21 cellular contexts compared by ENCODE assay signal in genomic region chr16:89583895-89584644, GRCh38. TPM values are rescaled to one million over a fixed set of nuclear protein-coding genes. Genes with fewer than 3 reads are reported as not detected.
"Had no signal": no experiment of that assay in that cellular context is flagged by ENCODE, and none has a peak within 500 bp of the region (broad histone marks: within the 10 kb centered on the region; RNA-seq: fewer than 3 reads in every experiment).

No MANE protein-coding gene starts in this region.

- H3K4me1 ChIP-seq: adrenal gland, parathyroid adenoma, testis had no signal

- H3K27me3 Mint-ChIP-seq: central memory CD8-positive, alpha-beta T cell; stimulated activated memory B cell treated with anti-CD40 and anti-IgM and Interleukin-4, amounts not matched to agents 10 μg/mL and 1 μg/mL and 100 μg/mL, for 72 hours had no signal

- H3K79me2 ChIP-seq: hepatocyte, parathyroid adenoma had no signal

- H3K36me3 ChIP-seq: adrenal gland, neutrophil had no signal

- DNase-seq: activated gamma-delta T cell treated with Interleukin-2 at 50 U/mL for 16 hours; activated T-cell treated with anti-CD3 and anti-CD28 coated beads, Interleukin-2, amount 50 U/mL, for 1 hour; adrenal gland; effector memory CD4-positive, alpha-beta T cell; foreskin keratinocyte; left ventricle myocardium superior; mammary epithelial cell; midbrain; natural killer cell; right cardiac atrium; stimulated activated CD4-positive, alpha-beta T cell treated with anti-CD3 and anti-CD28 coated beads, Interleukin-2, amount 100 ng/mL, for 24 hours; testis; trophoblast cell had no signal

- H3K4me1 Mint-ChIP-seq: central memory CD8-positive, alpha-beta T cell; natural killer cell; stimulated activated memory B cell treated with anti-CD40 and anti-IgM and Interleukin-4, amounts not matched to agents 10 μg/mL and 1 μg/mL and 100 μg/mL, for 72 hours had no signal

- H3K27ac Mint-ChIP-seq: activated naive CD4-positive, alpha-beta T cell treated with anti-CD3 and anti-CD28 coated beads, Interleukin-2, amount 50 U/mL, for 72 hours; natural killer cell; stimulated activated memory B cell treated with anti-CD40 and anti-IgM and Interleukin-4, amounts not matched to agents 10 μg/mL and 1 μg/mL and 100 μg/mL, for 72 hours had no signal

- H2AFZ ChIP-seq: hepatocyte, parathyroid adenoma had no signal

- H3K4me2 ChIP-seq: hepatocyte had no signal

- H3K9me3 Mint-ChIP-seq: activated naive CD4-positive, alpha-beta T cell treated with anti-CD3 and anti-CD28 coated beads, Interleukin-2, amount 50 U/mL, for 72 hours; central memory CD8-positive, alpha-beta T cell; natural killer cell; stimulated activated memory B cell treated with anti-CD40 and anti-IgM and Interleukin-4, amounts not matched to agents 10 μg/mL and 1 μg/mL and 100 μg/mL, for 72 hours had no signal

- H3K9ac ChIP-seq: parathyroid adenoma had no signal

- H3K4me3 Mint-ChIP-seq: central memory CD8-positive, alpha-beta T cell; natural killer cell; stimulated activated memory B cell treated with anti-CD40 and anti-IgM and Interleukin-4, amounts not matched to agents 10 μg/mL and 1 μg/mL and 100 μg/mL, for 72 hours had no signal

- H3K27ac ChIP-seq: adrenal gland, foreskin keratinocyte, hepatocyte, neutrophil, parathyroid adenoma, skin epidermis, testis had no signal

- H3K36me3 Mint-ChIP-seq: activated naive CD4-positive, alpha-beta T cell treated with anti-CD3 and anti-CD28 coated beads, Interleukin-2, amount 50 U/mL, for 72 hours; natural killer cell; stimulated activated memory B cell treated with anti-CD40 and anti-IgM and Interleukin-4, amounts not matched to agents 10 μg/mL and 1 μg/mL and 100 μg/mL, for 72 hours had no signal

- ATAC-seq: activated naive CD4-positive, alpha-beta T cell treated with anti-CD3 and anti-CD28 coated beads, Interleukin-2, amount 50 U/mL, for 72 hours; foreskin keratinocyte; left ventricle myocardium superior; natural killer cell; stimulated activated memory B cell treated with anti-CD40 and anti-IgM and Interleukin-4, amounts not matched to agents 10 μg/mL and 1 μg/mL and 100 μg/mL, for 72 hours had no signal

- H3K9me3 ChIP-seq: adrenal gland, neutrophil, testis had no signal

- H3K27me3 ChIP-seq: adrenal gland, foreskin keratinocyte, hepatocyte, neutrophil, testis had no signal

- H3K4me3 ChIP-seq: adrenal gland, hepatocyte, skin epidermis, testis had no signal

RNA-seq across cellular contexts. Expression of gene CPNE7, which starts 8.5 kb away (rescaled TPM):
- total RNA-seq: left ventricle myocardium superior, right cardiac atrium had no signal
- polyA plus RNA-seq: right cardiac atrium had no signal

RNA-seq across cellular contexts. Expression of gene DPEP1, which starts 29.4 kb away (rescaled TPM):
- total RNA-seq: activated naive CD4-positive, alpha-beta T cell treated with anti-CD3 and anti-CD28 coated beads, Interleukin-2, amount 50 U/mL, for 72 hours; foreskin keratinocyte; left ventricle myocardium superior; mammary epithelial cell; natural killer cell; T-helper 2 cell treated with Interferon-gamma antibody and Interleukin-4, amounts not matched to agents 100 ng/mL and 5 ng/mL, for 36 hours had no signal
- polyA plus RNA-seq: foreskin keratinocyte, mammary epithelial cell had no signal
